17 cellular contexts compared by ENCODE assay signal in genomic region chr3:73405853-73406252, GRCh38.
DNase-seq lines count a peak whose midpoint lies in the region; ATAC-seq and TF ChIP-seq lines count a peak whose summit lies in the region.
"Had no signal": no experiment of that assay in that cellular context is flagged by ENCODE, and none has a peak within 500 bp of the region (broad histone marks: within the 10 kb centered on the region; RNA-seq: fewer than 3 reads in every experiment).

No MANE protein-coding gene starts in this region.

- H3K4me3 ChIP-seq in fibroblast of the aortic adventitia (ENCODE audit: low read depth, low read length): no peak overlapping the region

- peak overlapping the region; percentile 3; the same call in 1 of the 2 replicates for H3K4me3 Mint-ChIP-seq in HFFc6
- H3K4me3 Mint-ChIP-seq in T-helper 2 cell treated with Interferon-gamma antibody and Interleukin-4, amounts not matched to agents 5 μg/mL and 100 μg/mL, for 36 hours: no peak overlapping the region
- H3K4me3 Mint-ChIP-seq: endodermal cell; H9; stimulated activated effector memory CD8-positive, alpha-beta T cell treated with anti-CD3 and anti-CD28 coated beads, Interleukin-12 subunit alpha, Interleukin-12 subunit beta, amount 100 ng/mL, for 72 hours; type B pancreatic cell had no signal

- H3K9me3 Mint-ChIP-seq in HFFc6: no peaks in the 10 kb centered on the region
- H3K9me3 Mint-ChIP-seq in T-helper 2 cell treated with Interferon-gamma antibody and Interleukin-4, amounts not matched to agents 5 μg/mL and 100 μg/mL, for 36 hours: no peaks in the 10 kb centered on the region
- H3K9me3 Mint-ChIP-seq: endodermal cell; H9; stimulated activated effector memory CD8-positive, alpha-beta T cell treated with anti-CD3 and anti-CD28 coated beads, Interleukin-12 subunit alpha, Interleukin-12 subunit beta, amount 100 ng/mL, for 72 hours; type B pancreatic cell had no signal

- peaks cover 19% of the 10 kb centered on the region for H3K36me3 Mint-ChIP-seq in HFFc6 (ENCODE audit: low read depth)
- no peaks in the 10 kb centered on the region for H3K36me3 Mint-ChIP-seq in T-helper 2 cell treated with Interferon-gamma antibody and Interleukin-4, amounts not matched to agents 5 μg/mL and 100 μg/mL, for 36 hours (ENCODE audit: low read depth)
- H3K36me3 Mint-ChIP-seq: stimulated activated effector memory CD8-positive, alpha-beta T cell treated with anti-CD3 and anti-CD28 coated beads, Interleukin-12 subunit alpha, Interleukin-12 subunit beta, amount 100 ng/mL, for 72 hours had no signal

- ATAC-seq in sciatic nerve (peak; percentile 63), HG03135 (IDR thresholded peaks at IDR 0.05; ENCODE audit: unreplicated experiment) (no peak)
- ATAC-seq: stimulated activated effector memory CD8-positive, alpha-beta T cell treated with anti-CD3 and anti-CD28 coated beads, Interleukin-12 subunit alpha, Interleukin-12 subunit beta, amount 100 ng/mL, for 72 hours had no signal

- peaks cover 3% of the 10 kb centered on the region; the same call in 1 of the 2 replicates for H3K27me3 Mint-ChIP-seq in HFFc6 (ENCODE audit: insufficient read depth)
- H3K27me3 Mint-ChIP-seq in T-helper 2 cell treated with Interferon-gamma antibody and Interleukin-4, amounts not matched to agents 5 μg/mL and 100 μg/mL, for 36 hours (ENCODE audit: low read depth): no peaks in the 10 kb centered on the region

- H3K27ac Mint-ChIP-seq in HFFc6: peak overlapping the region; percentile 57; the same call in 1 of the 2 replicates
- H3K27ac Mint-ChIP-seq in T-helper 2 cell treated with Interferon-gamma antibody and Interleukin-4, amounts not matched to agents 5 μg/mL and 100 μg/mL, for 36 hours: no peak overlapping the region
- H3K27ac Mint-ChIP-seq: endodermal cell; H9; stimulated activated effector memory CD8-positive, alpha-beta T cell treated with anti-CD3 and anti-CD28 coated beads, Interleukin-12 subunit alpha, Interleukin-12 subunit beta, amount 100 ng/mL, for 72 hours; type B pancreatic cell had no signal

- TF ChIP-seq CTCF in HFFc6 (IDR thresholded peaks at IDR 0.05) (no peak), fibroblast of the aortic adventitia (IDR thresholded peaks at IDR 0.05; ENCODE audit: insufficient read depth, low read length) (no peak)

- intact Hi-C loops in sciatic nerve (cut with DNase I): no loop called here

- DNase-seq in AG08396 (ENCODE audit: low spot score) (peak; percentile 41), HFFc6 (peak; percentile 32), fibroblast of the aortic adventitia (ENCODE audit: low read depth) (peak; percentile 54), sciatic nerve (ENCODE audit: low spot score) (no peak), KG1 (lab: John Stamatoyannopoulos, UW) (no peak), NCI-H1092 treated with DMSO at 0.1 percent for 48 hours (lab: John Stamatoyannopoulos, UW) (no peak)
- DNase-seq in T-helper 2 cell treated with Interferon-gamma antibody and Interleukin-4, amounts not matched to agents 5 μg/mL and 100 μg/mL, for 36 hours (ENCODE audit: low spot score): no peak
- DNase-seq: activated CD4-positive, alpha-beta T cell treated with anti-CD3 and anti-CD28 coated beads, Interleukin-2, amount 50 U/mL, for 4 hours; activated naive CD4-positive, alpha-beta T cell; endodermal cell; H9; MV-4-11; NCI-H510A treated with DMSO at 0.1 percent for 48 hours; SHP77 treated with DMSO at 0.1 percent for 48 hours had no signal

- peaks cover 77% of the 10 kb centered on the region for H3K4me1 Mint-ChIP-seq in HFFc6 (ENCODE audit: low read depth)
- H3K4me1 Mint-ChIP-seq in T-helper 2 cell treated with Interferon-gamma antibody and Interleukin-4, amounts not matched to agents 5 μg/mL and 100 μg/mL, for 36 hours (ENCODE audit: low read depth): no peaks in the 10 kb centered on the region
- H3K4me1 Mint-ChIP-seq: stimulated activated effector memory CD8-positive, alpha-beta T cell treated with anti-CD3 and anti-CD28 coated beads, Interleukin-12 subunit alpha, Interleukin-12 subunit beta, amount 100 ng/mL, for 72 hours had no signal

Comparison
In these comparisons a context has a peak if more than half of its experiments do, and no peak if none do; other contexts are left out.
1. DNase-seq: peak in AG08396 (single experiment), HFFc6 (single experiment) and fibroblast of the aortic adventitia (single experiment); none in sciatic nerve (single experiment), KG1 (single experiment), NCI-H1092 treated with DMSO at 0.1 percent for 48 hours (single experiment) and T-helper 2 cell treated with Interferon-gamma antibody and Interleukin-4, amounts not matched to agents 5 μg/mL and 100 μg/mL, for 36 hours (single experiment).